ENCODE assay signal across 8 cellular contexts in the genomic region with DNA sequence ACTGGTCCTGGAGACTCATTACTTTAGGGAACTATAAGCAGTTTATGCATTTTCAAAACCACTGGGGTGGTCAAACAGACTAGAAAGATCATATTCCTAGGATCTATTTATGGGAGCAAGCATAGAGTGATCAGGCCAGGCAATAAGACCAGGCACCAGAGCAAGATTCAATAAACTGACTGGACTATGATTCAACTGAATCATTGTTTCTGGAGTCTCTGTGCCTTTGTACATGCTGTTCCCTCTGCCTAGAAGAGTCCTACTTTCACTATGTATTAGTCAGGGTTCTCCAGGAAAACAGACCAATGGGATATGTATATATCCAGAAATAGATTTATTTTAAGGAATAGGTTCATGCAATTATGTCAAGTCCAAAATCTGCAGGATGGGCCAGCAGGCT.
"Had no signal": no experiment of that assay in that cellular context is flagged by ENCODE, and none has a peak within 500 bp of the region (broad histone marks: within the 10 kb centered on the region; RNA-seq: fewer than 3 reads in every experiment).

No MANE protein-coding gene starts in this region.

- DNase-seq: GDM1, GF-D8 had no signal

- H3K4me3 ChIP-seq: GM12878 had no signal

- FAIRE-seq: G401.6, GM12878, GM12891, GM12892, GM18507, GM19239 had no signal

- ATAC-seq: GM12878 had no signal
